27 cellular contexts compared by ENCODE assay signal in the genomic region with DNA sequence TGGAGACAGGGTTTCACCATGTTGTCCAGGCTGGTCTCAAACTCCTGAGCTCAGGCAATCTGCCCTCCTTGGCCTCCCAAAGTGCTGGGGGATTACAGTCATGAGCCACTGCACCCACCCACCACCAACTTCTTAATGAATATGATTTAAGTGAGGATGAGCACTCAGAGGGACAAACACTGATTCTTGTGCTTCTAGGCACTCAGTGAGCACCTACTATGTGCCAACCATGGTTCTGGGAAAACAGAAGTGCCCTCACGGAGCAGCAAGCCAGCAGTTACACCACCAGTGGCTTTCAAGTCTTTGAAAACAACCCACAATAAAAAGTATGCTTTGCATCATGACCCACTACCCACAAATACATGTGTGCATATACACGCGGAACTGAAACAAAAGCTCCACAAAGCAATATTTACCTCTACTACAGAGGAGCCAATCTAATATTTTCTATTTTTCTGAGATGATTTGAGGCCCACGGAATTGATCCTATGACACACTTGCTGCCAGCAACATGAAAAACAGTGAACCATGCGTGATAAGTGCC.
"Had no signal": no experiment of that assay in that cellular context is flagged by ENCODE, and none has a peak within 500 bp of the region (broad histone marks: within the 10 kb centered on the region; RNA-seq: fewer than 3 reads in every experiment).

No MANE protein-coding gene starts in this region.

- H3K9me3 Mint-ChIP-seq: activated CD4-positive, alpha-beta memory T cell treated with anti-CD3 and anti-CD28 coated beads for 36 hours; activated naive CD4-positive, alpha-beta T cell treated with anti-CD3 and anti-CD28 coated beads, Interleukin-2, amount 10 ng/mL, durations not matched to agents 7 days and 5 days; activated naive CD4-positive, alpha-beta T cell treated with anti-CD3 and anti-CD28 coated beads, Interleukin-2, amount 50 U/mL, for 72 hours; activated naive CD8-positive, alpha-beta T cell treated with anti-CD3 and anti-CD28 coated beads, Interleukin-2, amount 10 ng/mL, durations not matched to agents 7 days and 5 days; activated T-cell treated with anti-CD3 and anti-CD28 coated beads, Interleukin-2, amount 50 U/mL, for 24 hours; activated T-cell treated with anti-CD3 and anti-CD28 coated beads, Interleukin-2, amount 50 U/mL, for 72 hours; central memory CD8-positive, alpha-beta T cell; dendritic cell treated with granulocyte-macrophage colony-stimulating factor and Interleukin-4, amounts not matched to agents 40 ng/mL and 50 ng/mL, for 4 days; endodermal cell had no signal

- ATAC-seq: activated CD4-positive, alpha-beta T cell treated with anti-CD3 and anti-CD28 coated beads for 36 hours; activated CD8-positive, alpha-beta memory T cell treated with anti-CD3 and anti-CD28 coated beads, Interleukin-2, amount 10 ng/mL, durations not matched to agents 7 days and 5 days; activated CD8-positive, alpha-beta T cell treated with anti-CD3 and anti-CD28 coated beads, Interleukin-2, amount 10 ng/mL, durations not matched to agents 7 days and 5 days; activated naive CD4-positive, alpha-beta T cell treated with anti-CD3 and anti-CD28 coated beads, Interleukin-2, amount 50 U/mL, for 72 hours; activated T-cell treated with anti-CD3 and anti-CD28 coated beads, Interleukin-2, amount 50 U/mL, for 72 hours; esophagus mucosa; WTC11 had no signal

- H3K4me1 Mint-ChIP-seq: activated CD4-positive, alpha-beta T cell treated with anti-CD3 and anti-CD28 coated beads for 36 hours; activated CD4-positive, alpha-beta T cell treated with anti-CD3 and anti-CD28 coated beads, Interleukin-2, amount 10 ng/mL, durations not matched to agents 24 days and 14 days; activated naive CD4-positive, alpha-beta T cell treated with anti-CD3 and anti-CD28 coated beads, Interleukin-2, amount 10 ng/mL, durations not matched to agents 7 days and 5 days; WTC11 had no signal

- H3K4me3 ChIP-seq: coronary artery, dorsolateral prefrontal cortex had no signal

- H3K4me3 Mint-ChIP-seq: activated CD4-positive, alpha-beta memory T cell treated with anti-CD3 and anti-CD28 coated beads for 36 hours; activated CD4-positive, alpha-beta T cell treated with anti-CD3 and anti-CD28 coated beads for 36 hours; activated CD4-positive, alpha-beta T cell treated with anti-CD3 and anti-CD28 coated beads, Interleukin-2, amount 10 ng/mL, durations not matched to agents 24 days and 14 days; activated CD8-positive, alpha-beta memory T cell treated with anti-CD3 and anti-CD28 coated beads, Interleukin-2, amount 10 ng/mL, durations not matched to agents 7 days and 5 days; activated CD8-positive, alpha-beta T cell treated with anti-CD3 and anti-CD28 coated beads, Interleukin-2, amount 10 ng/mL, durations not matched to agents 7 days and 5 days; activated naive CD4-positive, alpha-beta T cell treated with anti-CD3 and anti-CD28 coated beads, Interleukin-2, amount 10 ng/mL, durations not matched to agents 7 days and 5 days; activated naive CD8-positive, alpha-beta T cell treated with anti-CD3 and anti-CD28 coated beads, Interleukin-2, amount 10 ng/mL, durations not matched to agents 7 days and 5 days; activated T-cell treated with anti-CD3 and anti-CD28 coated beads, Interleukin-2, amount 50 U/mL, for 24 hours; activated T-cell treated with anti-CD3 and anti-CD28 coated beads, Interleukin-2, amount 50 U/mL, for 72 hours; central memory CD8-positive, alpha-beta T cell; dendritic cell treated with granulocyte-macrophage colony-stimulating factor and Interleukin-4, amounts not matched to agents 40 ng/mL and 50 ng/mL, for 4 days; endodermal cell; WTC11 had no signal

- H3K27me3 ChIP-seq: brain microvascular endothelial cell, dorsolateral prefrontal cortex had no signal

- H3K27ac ChIP-seq: brain microvascular endothelial cell, coronary artery, dorsolateral prefrontal cortex had no signal

- H3K36me3 Mint-ChIP-seq: activated CD4-positive, alpha-beta memory T cell treated with anti-CD3 and anti-CD28 coated beads for 36 hours; activated CD8-positive, alpha-beta memory T cell treated with anti-CD3 and anti-CD28 coated beads, Interleukin-2, amount 10 ng/mL, durations not matched to agents 7 days and 5 days; activated naive CD4-positive, alpha-beta T cell treated with anti-CD3 and anti-CD28 coated beads, Interleukin-2, amount 10 ng/mL, durations not matched to agents 7 days and 5 days; activated naive CD4-positive, alpha-beta T cell treated with anti-CD3 and anti-CD28 coated beads, Interleukin-2, amount 50 U/mL, for 72 hours; activated naive CD8-positive, alpha-beta T cell treated with anti-CD3 and anti-CD28 coated beads, Interleukin-2, amount 10 ng/mL, durations not matched to agents 7 days and 5 days; WTC11 had no signal

- H3K27me3 Mint-ChIP-seq: activated CD4-positive, alpha-beta memory T cell treated with anti-CD3 and anti-CD28 coated beads for 36 hours; activated CD4-positive, alpha-beta T cell treated with anti-CD3 and anti-CD28 coated beads for 36 hours; dendritic cell treated with granulocyte-macrophage colony-stimulating factor and Interleukin-4, amounts not matched to agents 40 ng/mL and 50 ng/mL, for 4 days had no signal

- H3K27ac Mint-ChIP-seq: activated CD4-positive, alpha-beta memory T cell treated with anti-CD3 and anti-CD28 coated beads for 36 hours; activated CD4-positive, alpha-beta T cell treated with anti-CD3 and anti-CD28 coated beads for 36 hours; activated CD4-positive, alpha-beta T cell treated with anti-CD3 and anti-CD28 coated beads, Interleukin-2, amount 10 ng/mL, durations not matched to agents 24 days and 14 days; activated CD8-positive, alpha-beta memory T cell treated with anti-CD3 and anti-CD28 coated beads, Interleukin-2, amount 10 ng/mL, durations not matched to agents 7 days and 5 days; activated CD8-positive, alpha-beta T cell treated with anti-CD3 and anti-CD28 coated beads, Interleukin-2, amount 10 ng/mL, durations not matched to agents 7 days and 5 days; activated naive CD4-positive, alpha-beta T cell treated with anti-CD3 and anti-CD28 coated beads, Interleukin-2, amount 10 ng/mL, durations not matched to agents 7 days and 5 days; activated naive CD4-positive, alpha-beta T cell treated with anti-CD3 and anti-CD28 coated beads, Interleukin-2, amount 50 U/mL, for 72 hours; activated naive CD8-positive, alpha-beta T cell treated with anti-CD3 and anti-CD28 coated beads, Interleukin-2, amount 10 ng/mL, durations not matched to agents 7 days and 5 days; activated T-cell treated with anti-CD3 and anti-CD28 coated beads, Interleukin-2, amount 50 U/mL, for 24 hours; activated T-cell treated with anti-CD3 and anti-CD28 coated beads, Interleukin-2, amount 50 U/mL, for 72 hours; dendritic cell treated with granulocyte-macrophage colony-stimulating factor and Interleukin-4, amounts not matched to agents 40 ng/mL and 50 ng/mL, for 4 days; endodermal cell; WTC11 had no signal

- DNase-seq: activated CD4-positive, alpha-beta memory T cell treated with anti-CD3 and anti-CD28 coated beads for 36 hours; activated CD4-positive, alpha-beta T cell treated with anti-CD3 and anti-CD28 coated beads for 36 hours; activated CD4-positive, alpha-beta T cell treated with anti-CD3 and anti-CD28 coated beads, Interleukin-2, amount 10 ng/mL, durations not matched to agents 24 days and 14 days; activated CD8-positive, alpha-beta memory T cell treated with anti-CD3 and anti-CD28 coated beads, Interleukin-2, amount 10 ng/mL, durations not matched to agents 7 days and 5 days; activated CD8-positive, alpha-beta memory T cell treated with anti-CD3 and anti-CD28 coated beads, Interleukin-2, amount 50 U/mL, for 48 hours; activated CD8-positive, alpha-beta T cell treated with anti-CD3 and anti-CD28 coated beads, Interleukin-2, amount 10 ng/mL, durations not matched to agents 7 days and 5 days; activated gamma-delta T cell; activated naive CD4-positive, alpha-beta T cell; activated naive CD4-positive, alpha-beta T cell treated with anti-CD3 and anti-CD28 coated beads, Interleukin-2, amount 10 ng/mL, durations not matched to agents 7 days and 5 days; activated naive CD8-positive, alpha-beta T cell treated with anti-CD3 and anti-CD28 coated beads, Interleukin-2, amount 10 ng/mL, durations not matched to agents 7 days and 5 days; activated T-cell treated with anti-CD3 and anti-CD28 coated beads for 4 hours; activated T-cell treated with anti-CD3 and anti-CD28 coated beads, Interleukin-2, amount 50 U/mL, for 24 hours; activated T-cell treated with anti-CD3 and anti-CD28 coated beads, Interleukin-2, amount 50 U/mL, for 72 hours; brain microvascular endothelial cell; dorsolateral prefrontal cortex; effector memory CD4-positive, alpha-beta T cell; endodermal cell; foreskin fibroblast; head of caudate nucleus; hippocampal formation; T-helper 2 cell had no signal

- H3K36me3 ChIP-seq: brain microvascular endothelial cell had no signal
